28 cellular contexts compared by ENCODE assay signal in genomic region chr1:67540025-67540732, GRCh38.
DNase-seq lines count a peak whose midpoint lies in the region; ATAC-seq, FAIRE-seq and TF ChIP-seq lines count a peak whose summit lies in the region.
"Had no signal": no experiment of that assay in that cellular context is flagged by ENCODE, and none has a peak within 500 bp of the region (broad histone marks: within the 10 kb centered on the region; RNA-seq: fewer than 3 reads in every experiment).

No MANE protein-coding gene starts in this region.

- no peak for TF ChIP-seq CTCF in RWPE2 (IDR thresholded peaks at IDR 0.05; ENCODE audit: poor library complexity, severe bottlenecking)
- TF ChIP-seq CTCF in hepatocyte (IDR thresholded peaks at IDR 0.05; ENCODE audit: poor library complexity), result no peak
- no peak for TF ChIP-seq CTCF in mesothelial cell of epicardium (IDR thresholded peaks at IDR 0.05; ENCODE audit: unreplicated experiment)
- TF ChIP-seq CTCF in transverse colon (IDR thresholded peaks at IDR 0.05), result no peak
- no peak for TF ChIP-seq CTCF in D721Med (IDR thresholded peaks at IDR 0.05; ENCODE audit: insufficient read depth, missing control alignments)

- H4K20me1 ChIP-seq in hepatocyte (ENCODE audit: insufficient read depth, poor library complexity, severe bottlenecking), result no peaks in the 10 kb centered on the region

- no peaks in the 10 kb centered on the region for H3K9me3 Mint-ChIP-seq in mesothelial cell of epicardium
- no peaks in the 10 kb centered on the region for H3K9me3 Mint-ChIP-seq in stimulated activated naive B cell treated with anti-CD40 and anti-IgM and Interleukin-4, amounts not matched to agents 10 μg/mL and 1 μg/mL and 100 μg/mL, for 72 hours
- H3K9me3 Mint-ChIP-seq: activated CD4-positive, alpha-beta T cell treated with anti-CD3 and anti-CD28 coated beads, Interleukin-2, amount 10 ng/mL, durations not matched to agents 24 days and 14 days; activated naive CD8-positive, alpha-beta T cell treated with anti-CD3 and anti-CD28 coated beads, Interleukin-2, amount 10 ng/mL, durations not matched to agents 7 days and 5 days; activated T-cell treated with anti-CD3 and anti-CD28 coated beads, Interleukin-2, amount 50 U/mL, for 24 hours; type B pancreatic cell had no signal

- TF ChIP-seq POLR2A in transverse colon (IDR thresholded peaks at IDR 0.05), result no peak

- H3K4me1 ChIP-seq in RWPE2 (ENCODE audit: insufficient read depth, poor library complexity, severe bottlenecking), result no peaks in the 10 kb centered on the region
- no peaks in the 10 kb centered on the region for H3K4me1 ChIP-seq in hepatocyte (ENCODE audit: insufficient read depth)
- H3K4me1 ChIP-seq in transverse colon, result peaks cover 0 to 21% (median 2%) of the 10 kb centered on the region in 4 donors
- H3K4me1 ChIP-seq: prostate gland had no signal

- no peaks in the 10 kb centered on the region for H3K9me3 ChIP-seq in RWPE2 (ENCODE audit: severe bottlenecking)
- no peaks in the 10 kb centered on the region for H3K9me3 ChIP-seq in hepatocyte (ENCODE audit: low read depth)
- H3K9me3 ChIP-seq in transverse colon, result no peaks in the 10 kb centered on the region
- H3K9me3 ChIP-seq: gastrocnemius medialis, MG63, prostate gland had no signal

- H3K27me3 ChIP-seq in RWPE2 (ENCODE audit: insufficient read depth, poor library complexity, severe bottlenecking) (no peaks in the 10 kb centered on the region), hepatocyte (no peaks in the 10 kb centered on the region), transverse colon (no peaks in the 10 kb centered on the region)
- H3K27me3 ChIP-seq: gastrocnemius medialis, MG63 had no signal

- H3K4me1 Mint-ChIP-seq in mesothelial cell of epicardium, result peaks cover 9% of the 10 kb centered on the region
- H3K4me1 Mint-ChIP-seq in stimulated activated naive B cell treated with anti-CD40 and anti-IgM and Interleukin-4, amounts not matched to agents 10 μg/mL and 1 μg/mL and 100 μg/mL, for 72 hours, result peaks cover 0 to 3% of the 10 kb centered on the region in 2 donors
- H3K4me1 Mint-ChIP-seq: activated CD4-positive, alpha-beta T cell treated with anti-CD3 and anti-CD28 coated beads, Interleukin-2, amount 10 ng/mL, durations not matched to agents 24 days and 14 days; activated naive CD8-positive, alpha-beta T cell treated with anti-CD3 and anti-CD28 coated beads, Interleukin-2, amount 10 ng/mL, durations not matched to agents 7 days and 5 days had no signal

- H2AFZ ChIP-seq in hepatocyte, result no peak overlapping the region

- H3K9me2 ChIP-seq in hepatocyte (replicated peaks; ENCODE audit: insufficient read depth), result no peaks in the 10 kb centered on the region

- H3K27ac ChIP-seq in RWPE2 (ENCODE audit: poor library complexity, severe bottlenecking) (peak overlapping the region; percentile 3), hepatocyte (peak overlapping the region; percentile 24), transverse colon (no peak overlapping the region)
- H3K27ac ChIP-seq: gastrocnemius medialis, prostate gland, RWPE1 had no signal

- no peak for FAIRE-seq in D721Med (lab: Jason Lieb, UNC)
- FAIRE-seq: astrocyte had no signal

- peak overlapping the region; percentile 28 for H3K27ac Mint-ChIP-seq in mesothelial cell of epicardium
- H3K27ac Mint-ChIP-seq in stimulated activated naive B cell treated with anti-CD40 and anti-IgM and Interleukin-4, amounts not matched to agents 10 μg/mL and 1 μg/mL and 100 μg/mL, for 72 hours, result no peak overlapping the region
- H3K27ac Mint-ChIP-seq: activated CD4-positive, alpha-beta T cell treated with anti-CD3 and anti-CD28 coated beads, Interleukin-2, amount 10 ng/mL, durations not matched to agents 24 days and 14 days; activated naive CD8-positive, alpha-beta T cell treated with anti-CD3 and anti-CD28 coated beads, Interleukin-2, amount 10 ng/mL, durations not matched to agents 7 days and 5 days; activated T-cell treated with anti-CD3 and anti-CD28 coated beads, Interleukin-2, amount 50 U/mL, for 24 hours; type B pancreatic cell had no signal

- H3K36me3 Mint-ChIP-seq in mesothelial cell of epicardium, result no peaks in the 10 kb centered on the region
- no peaks in the 10 kb centered on the region for H3K36me3 Mint-ChIP-seq in stimulated activated naive B cell treated with anti-CD40 and anti-IgM and Interleukin-4, amounts not matched to agents 10 μg/mL and 1 μg/mL and 100 μg/mL, for 72 hours
- H3K36me3 Mint-ChIP-seq: activated naive CD8-positive, alpha-beta T cell treated with anti-CD3 and anti-CD28 coated beads, Interleukin-2, amount 10 ng/mL, durations not matched to agents 7 days and 5 days; type B pancreatic cell had no signal

- H3K36me3 ChIP-seq in RWPE2 (ENCODE audit: low read depth) (no peaks in the 10 kb centered on the region), hepatocyte (replicated peaks; ENCODE audit: insufficient read depth, low read depth) (no peaks in the 10 kb centered on the region), transverse colon (no peaks in the 10 kb centered on the region)
- H3K36me3 ChIP-seq: gastrocnemius medialis, MG63, prostate gland had no signal

- TF ChIP-seq EP300 in transverse colon (IDR thresholded peaks at IDR 0.05; ENCODE audit: low read depth), result no peak

- H3K27me3 Mint-ChIP-seq in mesothelial cell of epicardium (ENCODE audit: low read depth), result no peaks in the 10 kb centered on the region
- peaks cover 4 to 27% of the 10 kb centered on the region in 2 donors for H3K27me3 Mint-ChIP-seq in stimulated activated naive B cell treated with anti-CD40 and anti-IgM and Interleukin-4, amounts not matched to agents 10 μg/mL and 1 μg/mL and 100 μg/mL, for 72 hours
- H3K27me3 Mint-ChIP-seq: type B pancreatic cell had no signal

- no peaks in the 10 kb centered on the region for H3K79me2 ChIP-seq in hepatocyte

- WGBS in hepatocyte (ENCODE audit: low lambda C conversion rate, missing lambda C conversion rate), result 63% methylated on average over 9 of the region's 9 CpGs
- 70 to 100% methylated on average over 2 to 9 of the region's 9 CpGs for WGBS in transverse colon (ENCODE audit: low coverage in 1 of 2), 2 donors

- H3K4me3 ChIP-seq in RWPE2 (ENCODE audit: severe bottlenecking) (no peak overlapping the region), hepatocyte (no peak overlapping the region), transverse colon (no peak overlapping the region)
- H3K4me3 ChIP-seq: gastrocnemius medialis, MG63, prostate gland had no signal

- no peak for ATAC-seq in RWPE2 (ENCODE audit: low read depth)
- no peak for ATAC-seq in stimulated activated naive B cell treated with anti-CD40 and anti-IgM and Interleukin-4, amounts not matched to agents 10 μg/mL and 1 μg/mL and 100 μg/mL, for 72 hours (replicated peaks)
- ATAC-seq: gastrocnemius medialis, SK-N-SH treated with all-trans-retinoic acid at 6 μM for 48 hours had no signal

- in situ Hi-C loops in transverse colon (cut with MboI; ENCODE audit: low pct_ligation_motif_present in 1 of 4, low pct_unique_long_range_greater_than_20kb in 1 of 4, low sequenced_read_pairs in 3 of 4), result loop anchor here in 1 of 4 donors (25.0 kb wide), 2 partner anchors 572 to 797 kb away; no protein-coding TSS in a partner anchor

- DNase-seq in RWPE2 (ENCODE audit: low spot score) (no peak), hepatocyte (ENCODE audit: low spot score) (peak; percentile 31), mesothelial cell of epicardium (ENCODE audit: low spot score in 2 of 2, unreplicated experiment in 2 of 2) (no peak), transverse colon (peak; percentile 22), germinal center (ENCODE audit: low spot score) (no peak), D721Med (ENCODE audit: insufficient read length, low spot score) (no peak)
- DNase-seq in stimulated activated naive B cell treated with anti-CD40 and anti-IgM and Interleukin-4, amounts not matched to agents 10 μg/mL and 1 μg/mL and 100 μg/mL, for 72 hours, result no peak
- DNase-seq: activated CD4-positive, alpha-beta T cell treated with anti-CD3 and anti-CD28 coated beads, Interleukin-2, amount 10 ng/mL, durations not matched to agents 24 days and 14 days; activated gamma-delta T cell; activated naive CD8-positive, alpha-beta T cell treated with anti-CD3 and anti-CD28 coated beads, Interleukin-2, amount 10 ng/mL, durations not matched to agents 7 days and 5 days; activated T-cell treated with anti-CD3 and anti-CD28 coated beads, Interleukin-2, amount 50 U/mL, for 24 hours; C1 segment of cervical spinal cord; central memory CD4-positive, alpha-beta T cell; DMS79 treated with DMSO at 0.1 percent for 48 hours; gastrocnemius medialis; GF-D8; H7; hypothalamus; KBM-7; MG63; NCI-H1105 treated with DMSO at 0.1 percent for 48 hours; NCI-H2029; NCI-H774 had no signal

- no peak overlapping the region for H3K4me2 ChIP-seq in hepatocyte

- no peak overlapping the region for H3K4me3 Mint-ChIP-seq in mesothelial cell of epicardium
- H3K4me3 Mint-ChIP-seq in stimulated activated naive B cell treated with anti-CD40 and anti-IgM and Interleukin-4, amounts not matched to agents 10 μg/mL and 1 μg/mL and 100 μg/mL, for 72 hours, result no peak overlapping the region
- H3K4me3 Mint-ChIP-seq: activated CD4-positive, alpha-beta T cell treated with anti-CD3 and anti-CD28 coated beads, Interleukin-2, amount 10 ng/mL, durations not matched to agents 24 days and 14 days; activated naive CD8-positive, alpha-beta T cell treated with anti-CD3 and anti-CD28 coated beads, Interleukin-2, amount 10 ng/mL, durations not matched to agents 7 days and 5 days; activated T-cell treated with anti-CD3 and anti-CD28 coated beads, Interleukin-2, amount 50 U/mL, for 24 hours; type B pancreatic cell had no signal

- intact Hi-C loops in transverse colon (cut with DNase I; ENCODE audit: low total_unique reads), result no loop called here

Comparison
In these comparisons a context has a peak if more than half of its experiments do, and no peak if none do; other contexts are left out.
1. DNase-seq: peak in hepatocyte (single experiment) and transverse colon (single experiment); none in RWPE2 (single experiment), mesothelial cell of epicardium (0 of 2), germinal center (single experiment), stimulated activated naive B cell treated with anti-CD40 and anti-IgM and Interleukin-4, amounts not matched to agents 10 μg/mL and 1 μg/mL and 100 μg/mL, for 72 hours (single experiment) and D721Med (single experiment).
2. H3K27ac ChIP-seq: peak in RWPE2 (single experiment) and hepatocyte (single experiment); none in transverse colon (0 of 4).